Comparison of ENCODE assay signal across 23 cellular contexts in genomic region chr7:55107946-55108345, GRCh38.
DNase-seq lines count a peak whose midpoint lies in the region; ATAC-seq, FAIRE-seq and TF ChIP-seq lines count a peak whose summit lies in the region.
"Had no signal": no experiment of that assay in that cellular context is flagged by ENCODE, and none has a peak within 500 bp of the region (broad histone marks: within the 10 kb centered on the region; RNA-seq: fewer than 3 reads in every experiment).

No MANE protein-coding gene starts in this region.

- FAIRE-seq in bronchial epithelial cell (lab: Jason Lieb, UNC): no peak
- FAIRE-seq: frontal cortex, G401.6, kidney had no signal

- H3K27me3 Mint-ChIP-seq in nephron (ENCODE audit: low read depth): peaks cover 5% of the 10 kb centered on the region

- H3K36me3 Mint-ChIP-seq in nephron (ENCODE audit: low read depth): no peaks in the 10 kb centered on the region
- H3K36me3 Mint-ChIP-seq: CD14-positive monocyte had no signal

- TF ChIP-seq CTCF in RWPE2 (IDR thresholded peaks at IDR 0.05; ENCODE audit: poor library complexity, severe bottlenecking) (no peak), bronchial epithelial cell (IDR thresholded peaks at IDR 0.05; ENCODE audit: insufficient read depth, low read length, severe bottlenecking) (no peak), nephron (IDR thresholded peaks at IDR 0.05; ENCODE audit: unreplicated experiment in 3 of 3) (no peak)

- peaks cover 82% of the 10 kb centered on the region for H3K4me1 ChIP-seq in RWPE2 (ENCODE audit: insufficient read depth, poor library complexity, severe bottlenecking)

- H3K9me3 Mint-ChIP-seq in nephron: no peaks in the 10 kb centered on the region
- H3K9me3 Mint-ChIP-seq: activated T-helper 2 cell treated with anti-CD3 and anti-CD28 coated beads, Interferon-gamma antibody, Interleukin-2, Interleukin-4, amounts not matched to agents 10 μg/mL and 5 μg/mL and 100 μg/mL, durations not matched to agents 14 hours and 24 hours and 36 hours had no signal

- peak overlapping the region; percentile 76 for H3K27ac ChIP-seq in RWPE2 (ENCODE audit: poor library complexity, severe bottlenecking)
- H3K27ac ChIP-seq: lower lobe of right lung had no signal

- H3K4me3 ChIP-seq in RWPE2 (ENCODE audit: severe bottlenecking) (no peak overlapping the region), bronchial epithelial cell (ENCODE audit: low read depth, low read length) (no peak overlapping the region)
- H3K4me3 ChIP-seq: lower lobe of right lung had no signal

- peaks cover 65% of the 10 kb centered on the region for H3K4me1 Mint-ChIP-seq in nephron
- H3K4me1 Mint-ChIP-seq: CD14-positive monocyte had no signal

- DNase-seq in ELR (ENCODE audit: low read depth): peak; percentile 65
- no peak for DNase-seq in RWPE2 (ENCODE audit: low spot score)
- DNase-seq in bronchial epithelial cell (ENCODE audit: low read depth): peak; percentile 75
- no peak for DNase-seq in epidermal melanocyte (ENCODE audit: insufficient read length, low spot score)
- no peak for DNase-seq in NCI-H2107 treated with DMSO at 0.1 percent for 48 hours (lab: John Stamatoyannopoulos, UW; ENCODE audit: unreplicated experiment)
- DNase-seq in DMS79 treated with DMSO at 0.1 percent for 48 hours (lab: John Stamatoyannopoulos, UW): no peak
- DNase-seq: activated CD8-positive, alpha-beta memory T cell treated with anti-CD3 and anti-CD28 coated beads, Interleukin-2, amount 50 U/mL, for 48 hours; dermis blood vessel endothelial cell; DMS 273 treated with DMSO at 0.1 percent for 48 hours; HCEC 1CT; Kasumi-1; kidney; lower lobe of right lung; NCI-H2029; NCI-H345; NCI-H82; stimulated activated CD4-positive, alpha-beta T cell treated with anti-CD3 and anti-CD28 coated beads, Interleukin-1b, Interleukin-23, amount 100 ng/mL, for 48 hours had no signal

- H3K36me3 ChIP-seq in RWPE2 (ENCODE audit: low read depth) (peaks cover 60% of the 10 kb centered on the region), bronchial epithelial cell (ENCODE audit: control insufficient read depth, insufficient read depth, low read length) (peaks cover 13% of the 10 kb centered on the region)
- H3K36me3 ChIP-seq: lower lobe of right lung had no signal

- H3K9me3 ChIP-seq in RWPE2 (ENCODE audit: severe bottlenecking): no peaks in the 10 kb centered on the region
- H3K9me3 ChIP-seq: lower lobe of right lung had no signal

- H3K4me3 Mint-ChIP-seq in nephron: no peak overlapping the region
- H3K4me3 Mint-ChIP-seq: CD14-positive monocyte had no signal

- peak; percentile 11; the same call in 1 of the 3 replicates for ATAC-seq in RWPE2 (ENCODE audit: low read depth)
- ATAC-seq in GM19463 (IDR thresholded peaks at IDR 0.05; ENCODE audit: unreplicated experiment): no peak
- ATAC-seq: lower lobe of right lung had no signal

- no peaks in the 10 kb centered on the region for H3K27me3 ChIP-seq in RWPE2 (ENCODE audit: insufficient read depth, poor library complexity, severe bottlenecking)
- H3K27me3 ChIP-seq in bronchial epithelial cell (ENCODE audit: control insufficient read depth, insufficient read depth, low read length): no peaks in the 10 kb centered on the region

- peak overlapping the region; percentile 65 to 87 (median 81) for H3K27ac Mint-ChIP-seq in nephron
- H3K27ac Mint-ChIP-seq: activated T-helper 2 cell treated with anti-CD3 and anti-CD28 coated beads, Interferon-gamma antibody, Interleukin-2, Interleukin-4, amounts not matched to agents 10 μg/mL and 5 μg/mL and 100 μg/mL, durations not matched to agents 14 hours and 24 hours and 36 hours; CD14-positive monocyte had no signal

Comparison
In these comparisons a context has a peak if more than half of its experiments do, and no peak if none do; other contexts are left out.
1. DNase-seq: peak in ELR (single experiment) and bronchial epithelial cell (single experiment); none in RWPE2 (single experiment), epidermal melanocyte (single experiment), NCI-H2107 treated with DMSO at 0.1 percent for 48 hours (single experiment) and DMS79 treated with DMSO at 0.1 percent for 48 hours (single experiment).